Comparison of ENCODE assay signal across 25 cellular contexts in the genomic region with DNA sequence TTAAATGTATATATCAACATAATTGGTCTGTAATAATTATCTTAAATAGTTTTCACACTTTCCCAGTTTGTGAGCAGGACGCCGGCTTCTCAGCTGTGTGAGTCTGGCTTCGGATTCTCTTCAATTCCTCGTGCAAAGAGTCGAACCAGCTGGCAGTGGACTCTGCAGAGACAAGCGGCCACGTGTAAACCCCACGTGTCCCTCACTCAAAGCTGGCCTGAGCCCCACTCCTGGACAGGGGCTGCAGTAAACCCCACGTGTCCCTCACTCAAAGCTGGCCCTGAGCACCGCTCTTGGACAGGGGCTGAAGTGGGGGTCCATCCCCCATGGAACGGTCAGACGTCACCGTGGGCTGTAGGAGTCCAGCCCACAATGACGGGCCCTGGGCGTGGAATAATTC.
"Had no signal": no experiment of that assay in that cellular context is flagged by ENCODE, and none has a peak within 500 bp of the region (broad histone marks: within the 10 kb centered on the region; RNA-seq: fewer than 3 reads in every experiment).

No MANE protein-coding gene starts in this region.

- DNase-seq: activated CD4-positive, alpha-beta memory T cell treated with anti-CD3 and anti-CD28 coated beads, Interleukin-2, amount 10 ng/mL, durations not matched to agents 7 days and 5 days; activated CD4-positive, alpha-beta T cell treated with anti-CD3 and anti-CD28 coated beads, Interleukin-2, amount 10 ng/mL, durations not matched to agents 7 days and 5 days; activated CD4-positive, CD25-positive, alpha-beta regulatory T cell treated with anti-CD3 and anti-CD28 coated beads, Interleukin-2, amount 50 U/mL, for 72 hours; activated gamma-delta T cell treated with Interleukin-2 at 50 U/mL for 16 hours; activated naive CD4-positive, alpha-beta T cell treated with anti-CD3 and anti-CD28 coated beads, Interleukin-2, amount 50 U/mL, for 16 hours; activated T-cell treated with anti-CD3 and anti-CD28 coated beads, Interleukin-2, amount 50 U/mL, for 4 hours; amniotic stem cell; foreskin keratinocyte; midbrain; occipital lobe; stimulated activated naive CD4-positive, alpha-beta T cell treated with Interleukin-2 at 50 U/mL for 16 hours; transverse colon had no signal

- H3K27me3 ChIP-seq: esophagus muscularis mucosa, foreskin keratinocyte, hepatocyte, spleen, testis, transverse colon had no signal

- H3K9me3 ChIP-seq: esophagus muscularis mucosa, psoas muscle, spleen, testis, transverse colon had no signal

- H3K27ac Mint-ChIP-seq: activated CD4-positive, alpha-beta memory T cell treated with anti-CD3 and anti-CD28 coated beads, Interleukin-2, amount 10 ng/mL, durations not matched to agents 7 days and 5 days; activated T-helper 17 cell treated with anti-CD3 and anti-CD28 coated beads, Interleukin-2, amount 50 U/mL, for 72 hours; dendritic cell treated with granulocyte-macrophage colony-stimulating factor and Interleukin-4, amounts not matched to agents 40 ng/mL and 50 ng/mL, for 4 days; T-helper 1 cell treated with Interleukin-12 subunit alpha and Interleukin-12 subunit beta and Interleukin-4 antibody, amounts not matched to agents 30 μg/mL and 1 μg/mL, for 36 hours had no signal

- ATAC-seq: activated T-cell treated with anti-CD3 and anti-CD28 coated beads, Interleukin-2, amount 50 U/mL, for 4 hours; activated T-helper 17 cell treated with anti-CD3 and anti-CD28 coated beads, Interleukin-2, amount 50 U/mL, for 72 hours; foreskin keratinocyte; naive thymus-derived CD8-positive, alpha-beta T cell had no signal

- H3K27me3 Mint-ChIP-seq: activated CD4-positive, alpha-beta memory T cell treated with anti-CD3 and anti-CD28 coated beads, Interleukin-2, amount 10 ng/mL, durations not matched to agents 7 days and 5 days; activated CD4-positive, alpha-beta T cell treated with anti-CD3 and anti-CD28 coated beads, Interleukin-2, amount 10 ng/mL, durations not matched to agents 7 days and 5 days; activated T-helper 17 cell treated with anti-CD3 and anti-CD28 coated beads, Interleukin-2, amount 50 U/mL, for 72 hours; central memory CD8-positive, alpha-beta T cell; dendritic cell treated with granulocyte-macrophage colony-stimulating factor and Interleukin-4, amounts not matched to agents 40 ng/mL and 50 ng/mL, for 4 days; naive thymus-derived CD8-positive, alpha-beta T cell had no signal

- H3K4me3 Mint-ChIP-seq: activated CD4-positive, alpha-beta memory T cell treated with anti-CD3 and anti-CD28 coated beads, Interleukin-2, amount 10 ng/mL, durations not matched to agents 7 days and 5 days; activated CD4-positive, alpha-beta T cell treated with anti-CD3 and anti-CD28 coated beads, Interleukin-2, amount 10 ng/mL, durations not matched to agents 7 days and 5 days; activated T-cell treated with anti-CD3 and anti-CD28 coated beads, Interleukin-2, amount 50 U/mL, for 4 hours; activated T-helper 17 cell treated with anti-CD3 and anti-CD28 coated beads, Interleukin-2, amount 50 U/mL, for 72 hours; central memory CD8-positive, alpha-beta T cell; dendritic cell treated with granulocyte-macrophage colony-stimulating factor and Interleukin-4, amounts not matched to agents 40 ng/mL and 50 ng/mL, for 4 days; naive thymus-derived CD8-positive, alpha-beta T cell; neural crest cell; T-helper 1 cell treated with Interleukin-12 subunit alpha and Interleukin-12 subunit beta and Interleukin-4 antibody, amounts not matched to agents 30 μg/mL and 1 μg/mL, for 36 hours had no signal

- H3K4me3 ChIP-seq: esophagus muscularis mucosa, hepatocyte, psoas muscle, spleen, testis, transverse colon had no signal

- H3K27ac ChIP-seq: foreskin keratinocyte, hepatocyte, parathyroid adenoma, psoas muscle had no signal

- H3K9me3 Mint-ChIP-seq: activated CD4-positive, alpha-beta memory T cell treated with anti-CD3 and anti-CD28 coated beads, Interleukin-2, amount 10 ng/mL, durations not matched to agents 7 days and 5 days; activated CD4-positive, alpha-beta T cell treated with anti-CD3 and anti-CD28 coated beads, Interleukin-2, amount 10 ng/mL, durations not matched to agents 7 days and 5 days; activated T-cell treated with anti-CD3 and anti-CD28 coated beads, Interleukin-2, amount 50 U/mL, for 4 hours; activated T-helper 17 cell treated with anti-CD3 and anti-CD28 coated beads, Interleukin-2, amount 50 U/mL, for 72 hours; central memory CD8-positive, alpha-beta T cell; dendritic cell treated with granulocyte-macrophage colony-stimulating factor and Interleukin-4, amounts not matched to agents 40 ng/mL and 50 ng/mL, for 4 days; naive thymus-derived CD8-positive, alpha-beta T cell; neural crest cell; T-helper 1 cell treated with Interleukin-12 subunit alpha and Interleukin-12 subunit beta and Interleukin-4 antibody, amounts not matched to agents 30 μg/mL and 1 μg/mL, for 36 hours had no signal

- H3K4me1 Mint-ChIP-seq: central memory CD8-positive, alpha-beta T cell; neural crest cell had no signal

- FAIRE-seq: keratinocyte had no signal

- H3K4me1 ChIP-seq: foreskin keratinocyte, parathyroid adenoma, psoas muscle had no signal
